Comparison of ENCODE assay signal across 17 cellular contexts in the genomic region with DNA sequence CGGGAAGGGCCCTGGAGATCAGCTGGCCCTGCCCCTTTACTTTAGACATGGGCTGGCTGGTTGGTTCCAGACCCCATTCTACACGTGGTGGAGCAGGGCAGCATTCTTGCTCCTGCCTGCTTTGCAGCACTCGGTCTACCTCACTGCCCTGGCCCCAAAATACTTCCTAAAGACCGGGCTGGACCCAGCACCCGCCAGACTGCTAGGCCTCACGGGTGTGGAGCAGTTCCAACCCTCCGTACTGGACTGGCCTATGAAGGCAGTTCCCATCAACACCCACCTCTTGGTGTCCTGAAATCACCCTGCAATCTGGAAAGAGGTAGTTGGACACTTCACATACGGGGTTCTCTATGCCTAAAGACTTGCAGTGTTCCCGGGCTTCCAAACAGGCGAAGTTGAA. TPM values are rescaled to one million over a fixed set of nuclear protein-coding genes. Genes with fewer than 3 reads are reported as not detected.
DNase-seq lines count a peak whose midpoint lies in the region; ATAC-seq, FAIRE-seq and TF ChIP-seq lines count a peak whose summit lies in the region.
"Had no signal": no experiment of that assay in that cellular context is flagged by ENCODE, and none has a peak within 500 bp of the region (broad histone marks: within the 10 kb centered on the region; RNA-seq: fewer than 3 reads in every experiment).

No MANE protein-coding gene starts in this region.

- H3K79me2 ChIP-seq in HepG2 (ENCODE audit: insufficient read depth, low read length), result peaks cover 3% of the 10 kb centered on the region

- 35 to 59% (median 50%) methylated on average over 6 to 10 of the region's 10 CpGs for WGBS in heart left ventricle, 4 donors
- 90 to 91% methylated on average over 5 to 10 of the region's 10 CpGs for WGBS in mesodermal cell (ENCODE audit: insufficient coverage in 2 of 2), 2 experiments
- 65 to 74% methylated on average over 10 of the region's 10 CpGs for WGBS in upper lobe of left lung, 2 donors
- 96% methylated on average over 7 of the region's 10 CpGs for WGBS in HepG2 (ENCODE audit: low lambda C conversion rate)

- H3K4me3 ChIP-seq in heart left ventricle (no peak overlapping the region), mesodermal cell (ENCODE audit: extremely low read depth, insufficient read depth, low read length, poor library complexity, severe bottlenecking) (no peak overlapping the region), upper lobe of left lung (no peak overlapping the region), HepG2 (replicated peaks in 1 of 3; ENCODE audit: insufficient read depth in 1 of 3, low read depth in 2 of 3, low read length in 3 of 3) (no peak overlapping the region)
- H3K4me3 ChIP-seq: GM12878 had no signal

- intact Hi-C loops in Right ventricle myocardium inferior (cut with DNase I), result loop anchor here (10.0 kb wide), 1 partner anchor 272 kb away; no protein-coding TSS in a partner anchor
- intact Hi-C loops in cardiac septum (cut with DNase I), result no loop called here
- intact Hi-C loops in heart left ventricle (cut with DNase I), result loop anchor here in 1 of 10 donors (10.0 kb wide), 1 partner anchor 62 kb away; no protein-coding TSS in a partner anchor
- intact Hi-C loops in left colon (cut with DNase I, micrococcal nuclease), result no loop called here
- intact Hi-C loops in HepG2 (cut with micrococcal nuclease; ENCODE audit: unreplicated experiment), result no loop called here

- FAIRE-seq in HepG2 (lab: Jason Lieb, UNC), result no peak
- FAIRE-seq: G401.6, GM12878, HTR-8/SVneo had no signal

- H3K36me3 ChIP-seq in heart left ventricle (peaks cover 0 to 91% (median 72%) of the 10 kb centered on the region in 9 donors), mesodermal cell (ENCODE audit: control insufficient read depth, insufficient read depth, low read length) (peaks cover 71% of the 10 kb centered on the region), upper lobe of left lung (peaks cover 10 to 84% (median 46%) of the 10 kb centered on the region in 4 donors), HepG2 (replicated peaks in 1 of 2; ENCODE audit: control insufficient read depth in 1 of 2, insufficient read depth in 2 of 2, low read length in 2 of 2) (peaks cover 25 to 75% of the 10 kb centered on the region in 2 experiments)

- H2AFZ ChIP-seq in HepG2 (ENCODE audit: low read length), result no peak overlapping the region

- H3K27ac ChIP-seq in heart left ventricle, result peak overlapping the region in 7 of 12 donors; percentile 10 to 55 (median 22)
- H3K27ac ChIP-seq in mesodermal cell (ENCODE audit: low read depth, low read length, severe bottlenecking), result peak overlapping the region; percentile 62
- H3K27ac ChIP-seq in upper lobe of left lung, result peak overlapping the region in 3 of 4 donors; percentile 12 to 61 (median 36)
- H3K27ac ChIP-seq in HepG2 (ENCODE audit: extremely low read length, insufficient read depth, low read length), result no peak overlapping the region
- H3K27ac ChIP-seq: 22Rv1 had no signal

- in situ Hi-C loops in HepG2 (cut with HindIII; ENCODE audit: extremely low pct_ligation_motif_present, low pct_unique_long_range_greater_than_20kb), result no loop called here

- ATAC-seq in Right ventricle myocardium inferior, result peak; percentile 60
- peak in 2 of 4 donors; percentile 16 to 32 for ATAC-seq in heart left ventricle
- ATAC-seq in upper lobe of left lung (ENCODE audit: low FRiP score in 2 of 2), result no peak
- no peak for ATAC-seq in GM19395 (IDR thresholded peaks at IDR 0.05; ENCODE audit: unreplicated experiment)
- no peak for ATAC-seq in left colon
- no peak for ATAC-seq in HepG2

- peaks cover 0 to 35% (median 17%) of the 10 kb centered on the region in 12 donors for H3K4me1 ChIP-seq in heart left ventricle
- no peaks in the 10 kb centered on the region for H3K4me1 ChIP-seq in mesodermal cell (ENCODE audit: control insufficient read depth, insufficient read depth, low read length, poor library complexity, severe bottlenecking)
- peaks cover 13 to 25% (median 16%) of the 10 kb centered on the region in 4 donors for H3K4me1 ChIP-seq in upper lobe of left lung
- H3K4me1 ChIP-seq in HepG2 (ENCODE audit: insufficient read depth, low read length), result peaks cover 9% of the 10 kb centered on the region
- H3K4me1 ChIP-seq: BE2C had no signal

- no peak overlapping the region for H3K4me2 ChIP-seq in HepG2 (ENCODE audit: low read depth, low read length)

- POLR2A ChIA-PET in HepG2 (lab: Yijun Ruan, JAX), result interaction anchor here (0.9 kb wide), 1 partner anchor 33 kb away, joined by 3 read pairs; no protein-coding TSS in a partner anchor

- BruUV-seq in HepG2 (replicated peaks; lab: Mats Ljungman, UMichigan), result no TSS peak

- H3K27me3 ChIP-seq in heart left ventricle (no peaks in the 10 kb centered on the region), upper lobe of left lung (no peaks in the 10 kb centered on the region), HepG2 (ENCODE audit: control insufficient read depth in 1 of 2, insufficient read depth in 2 of 2, low read length in 2 of 2) (no peaks in the 10 kb centered on the region)
- H3K27me3 ChIP-seq: BE2C had no signal

- no peak for TF ChIP-seq POLR2A in heart left ventricle (IDR thresholded peaks at IDR 0.05)
- TF ChIP-seq POLR2A in upper lobe of left lung (IDR thresholded peaks at IDR 0.05), result no peak
- no peak for TF ChIP-seq POLR2A in HepG2 (IDR thresholded peaks at IDR 0.05; ENCODE audit: insufficient read depth in 1 of 2, low read depth in 2 of 2, low read length in 2 of 2)

- H4K20me1 ChIP-seq in HepG2 (ENCODE audit: insufficient read depth, low read length), result 0 out of 2 replicates have a peak, but pooled peaks cover 2% of the 10 kb centered on the region

- no peak for TF ChIP-seq CTCF in heart left ventricle (IDR thresholded peaks at IDR 0.05)
- TF ChIP-seq CTCF in upper lobe of left lung (IDR thresholded peaks at IDR 0.05), result no peak
- no peak for TF ChIP-seq CTCF in HepG2 (CRISPR knock-in tag; IDR thresholded peaks at IDR 0.05)

- DNase-seq in Right ventricle myocardium inferior (ENCODE audit: missing footprints), result peak; percentile 58
- DNase-seq in cardiac septum (ENCODE audit: low spot score), result no peak
- no peak for DNase-seq in heart left ventricle
- no peak for DNase-seq in upper lobe of left lung
- no peak for DNase-seq in left colon
- DNase-seq in HepG2 (ENCODE audit: low spot score), result no peak
- DNase-seq: NCI-H1930, NCI-H2171, NCI-H446 had no signal

- TF ChIP-seq EP300 in upper lobe of left lung (IDR thresholded peaks at IDR 0.05) (no peak), HepG2 (IDR thresholded peaks at IDR 0.05; ENCODE audit: low read depth in 2 of 2, low read length in 2 of 2) (no peak), HepG2 (CRISPR knock-in tag; IDR thresholded peaks at IDR 0.05; ENCODE audit: borderline replicate concordance) (no peak)

- CTCF ChIA-PET in HepG2 (lab: Yijun Ruan, JAX; ENCODE audit: low intra/inter-chr PET ratio, low total read pairs), result interaction anchor here (1.3 kb wide), 1 partner anchor 269 kb away, joined by 3 read pairs; no protein-coding TSS in a partner anchor

- no peak overlapping the region for H3K9ac ChIP-seq in HepG2 (ENCODE audit: insufficient read depth, low read depth, low read length)

- no peak for TF ChIP-seq RAD21 in HepG2 (CRISPR knock-in tag; IDR thresholded peaks at IDR 0.05)

- H3K9me3 ChIP-seq in heart left ventricle (no peaks in the 10 kb centered on the region), mesodermal cell (ENCODE audit: control insufficient read depth, low read length) (no peaks in the 10 kb centered on the region), upper lobe of left lung (no peaks in the 10 kb centered on the region), HepG2 (ENCODE audit: low read length) (no peaks in the 10 kb centered on the region)
- H3K9me3 ChIP-seq: BE2C had no signal

RNA-seq across cellular contexts. Expression of a gene that starts 6.4 kb away (rescaled TPM):
- total RNA-seq in Right ventricle myocardium inferior (15.5 TPM), cardiac septum (13.4 TPM), heart left ventricle (10 to 100 TPM; 13.4 to 31.1 (median 15.7) TPM), upper lobe of left lung (10 to 100 TPM; 15.6 to 34.4 (median 18.5) TPM), left colon (10 to 100 TPM; 15.2 to 19.7 TPM), HepG2 (2016; rRNA removed; fragmentation: Illumina TruSeq; extraction: Trizol) (16.7 and 19.3 TPM in 2 replicates)
- polyA plus RNA-seq in heart left ventricle (10 to 100 TPM; 13.4 to 32.6 TPM), HepG2 (2011; rRNA removed) (9.3 and 10.4 TPM in 2 replicates)
- 9.7 TPM for polyA plus RNA-seq in mesodermal cell (2013, experiment 1 of 2)
- polyA plus RNA-seq in mesodermal cell (2013, experiment 2 of 2), result 9.8 TPM
- total RNA-seq in HepG2 (2016; cell fraction: cytosol; rRNA removed; fragmentation: Illumina TruSeq; extraction: Trizol; ENCODE audit: low read depth), result 3.6 and 4.4 TPM in 2 replicates
- 16.4 and 19.9 TPM in 2 replicates for total RNA-seq in HepG2 (2016; cell fraction: insoluble cytoplasmic fraction; rRNA removed; fragmentation: Illumina TruSeq; extraction: Trizol)
- 7.9 and 8.0 TPM in 2 replicates for total RNA-seq in HepG2 (2016; cell fraction: membrane; rRNA removed; fragmentation: Illumina TruSeq; extraction: Trizol)
- total RNA-seq in HepG2 (2016; cell fraction: nucleus; rRNA removed; fragmentation: Illumina TruSeq; extraction: Trizol), result 8.9 and 13.0 TPM in 2 replicates
- polyA plus RNA-seq in HepG2 (2011; cell fraction: cytosol; rRNA removed), result 10.7 and 14.6 TPM in 2 replicates
- polyA plus RNA-seq in HepG2 (2011; cell fraction: nucleus; rRNA removed), result 7.9 and 9.4 TPM in 2 replicates
- 7.5 and 8.7 TPM in 2 replicates for polyA plus RNA-seq in HepG2 (2012)
- 4.7 and 4.9 TPM in 2 replicates for polyA plus RNA-seq in HepG2 (2016; cell fraction: cytosol; fragmentation: Illumina TruSeq; extraction: Trizol; ENCODE audit: low read depth)
- 22.9 and 23.3 TPM in 2 replicates for polyA plus RNA-seq in HepG2 (2016; cell fraction: insoluble cytoplasmic fraction; fragmentation: Illumina TruSeq; extraction: Trizol; ENCODE audit: low read depth)
- 7.9 and 8.8 TPM in 2 replicates for polyA plus RNA-seq in HepG2 (2016; cell fraction: membrane; fragmentation: Illumina TruSeq; extraction: Trizol; ENCODE audit: low read depth)
- 12.4 and 12.5 TPM in 2 replicates for polyA plus RNA-seq in HepG2 (2016; cell fraction: nucleus; fragmentation: Illumina TruSeq; extraction: Trizol; ENCODE audit: insufficient read depth, low read depth)
- polyA minus RNA-seq in HepG2 (2011; rRNA and poly(A)+ RNA removed; ENCODE audit: low replicate concordance), result 19.9 and 20.2 TPM in 2 replicates
- 5.2 and 6.1 TPM in 2 replicates for polyA minus RNA-seq in HepG2 (2011; cell fraction: cytosol; rRNA and poly(A)+ RNA removed)
- polyA minus RNA-seq in HepG2 (2011; cell fraction: nucleus; rRNA and poly(A)+ RNA removed), result 8.6 and 9.2 TPM in 2 replicates

RNA-seq across cellular contexts. Expression of a gene that starts 14.6 kb away (rescaled TPM):
- total RNA-seq in Right ventricle myocardium inferior (136 TPM), cardiac septum (124 TPM), heart left ventricle (100 to 1,000 TPM in 7 of 9 donors, 10 to 100 TPM in 2; 69.0 to 335 (median 112) TPM), upper lobe of left lung (100 to 1,000 TPM; 127 to 426 (median 315) TPM), left colon (100 to 1,000 TPM; 250 to 259 TPM), HepG2 (2016; rRNA removed; fragmentation: Illumina TruSeq; extraction: Trizol) (0.32 and 0.46 TPM in 2 replicates)
- polyA plus RNA-seq in heart left ventricle (100 to 1,000 TPM; 218 TPM), HepG2 (2011; rRNA removed) (1.4 and 2.2 TPM in 2 replicates)
- polyA plus RNA-seq in mesodermal cell (2013, experiment 1 of 2), result 80.8 TPM
- 63.9 TPM for polyA plus RNA-seq in mesodermal cell (2013, experiment 2 of 2)
- 0.44 TPM in 1 of 2 replicates, not detected in the other for total RNA-seq in HepG2 (2016; cell fraction: cytosol; rRNA removed; fragmentation: Illumina TruSeq; extraction: Trizol; ENCODE audit: low read depth)
- 0.54 and 0.67 TPM in 2 replicates for total RNA-seq in HepG2 (2016; cell fraction: insoluble cytoplasmic fraction; rRNA removed; fragmentation: Illumina TruSeq; extraction: Trizol)
- 0.37 and 0.52 TPM in 2 replicates for total RNA-seq in HepG2 (2016; cell fraction: membrane; rRNA removed; fragmentation: Illumina TruSeq; extraction: Trizol)
- not detected in 2 replicates for total RNA-seq in HepG2 (2016; cell fraction: nucleus; rRNA removed; fragmentation: Illumina TruSeq; extraction: Trizol)
- 1.2 and 2.8 TPM in 2 replicates for polyA plus RNA-seq in HepG2 (2011; cell fraction: cytosol; rRNA removed)
- 1.6 and 2.3 TPM in 2 replicates for polyA plus RNA-seq in HepG2 (2011; cell fraction: nucleus; rRNA removed)
- 0.40 and 1.0 TPM in 2 replicates for polyA plus RNA-seq in HepG2 (2012)
- 0.12 and 0.24 TPM in 2 replicates for polyA plus RNA-seq in HepG2 (2016; cell fraction: cytosol; fragmentation: Illumina TruSeq; extraction: Trizol; ENCODE audit: low read depth)
- 0.40 TPM in 1 of 2 replicates, not detected in the other for polyA plus RNA-seq in HepG2 (2016; cell fraction: insoluble cytoplasmic fraction; fragmentation: Illumina TruSeq; extraction: Trizol; ENCODE audit: low read depth)
- 0.30 TPM in 1 of 2 replicates, not detected in the other for polyA plus RNA-seq in HepG2 (2016; cell fraction: membrane; fragmentation: Illumina TruSeq; extraction: Trizol; ENCODE audit: low read depth)
- polyA plus RNA-seq in HepG2 (2016; cell fraction: nucleus; fragmentation: Illumina TruSeq; extraction: Trizol; ENCODE audit: insufficient read depth, low read depth), result 0.59 TPM in 1 of 2 replicates, not detected in the other
- polyA minus RNA-seq in HepG2 (2011; rRNA and poly(A)+ RNA removed; ENCODE audit: low replicate concordance), result 1.5 and 40.6 TPM in 2 replicates
- polyA minus RNA-seq in HepG2 (2011; cell fraction: cytosol; rRNA and poly(A)+ RNA removed), result 1.5 and 3.2 TPM in 2 replicates
- not detected in 2 replicates for polyA minus RNA-seq in HepG2 (2011; cell fraction: nucleus; rRNA and poly(A)+ RNA removed)

RNA-seq across cellular contexts. Expression of a gene that starts 26.3 kb away (rescaled TPM):
- total RNA-seq in Right ventricle myocardium inferior (0.43 TPM), cardiac septum (not detected), heart left ventricle (under 1 TPM in 2 of 9 donors, not detected in 7; 0.23 to 0.88 TPM), upper lobe of left lung (1 to 10 TPM in 4 of 6 donors, not detected in 2; 2.3 to 6.2 (median 2.7) TPM), left colon (10 to 100 TPM; 22.6 to 23.0 TPM), HepG2 (2016; rRNA removed; fragmentation: Illumina TruSeq; extraction: Trizol) (0.66 and 0.80 TPM in 2 replicates)
- polyA plus RNA-seq in heart left ventricle (under 1 TPM; 0.28 to 0.65 TPM), HepG2 (2011; rRNA removed) (0.27 and 0.54 TPM in 2 replicates)
- polyA plus RNA-seq in mesodermal cell (2013, experiment 1 of 2), result 9.3 TPM
- polyA plus RNA-seq in mesodermal cell (2013, experiment 2 of 2), result 12.4 TPM
- 0.30 and 0.71 TPM in 2 replicates for total RNA-seq in HepG2 (2016; cell fraction: cytosol; rRNA removed; fragmentation: Illumina TruSeq; extraction: Trizol; ENCODE audit: low read depth)
- 0.88 and 1.2 TPM in 2 replicates for total RNA-seq in HepG2 (2016; cell fraction: insoluble cytoplasmic fraction; rRNA removed; fragmentation: Illumina TruSeq; extraction: Trizol)
- 0.31 and 0.72 TPM in 2 replicates for total RNA-seq in HepG2 (2016; cell fraction: membrane; rRNA removed; fragmentation: Illumina TruSeq; extraction: Trizol)
- total RNA-seq in HepG2 (2016; cell fraction: nucleus; rRNA removed; fragmentation: Illumina TruSeq; extraction: Trizol), result 0.71 TPM in 1 of 2 replicates, not detected in the other
- polyA plus RNA-seq in HepG2 (2011; cell fraction: cytosol; rRNA removed), result 0.69 and 0.76 TPM in 2 replicates
- 0.90 and 1.2 TPM in 2 replicates for polyA plus RNA-seq in HepG2 (2011; cell fraction: nucleus; rRNA removed)
- 0.17 and 0.71 TPM in 2 replicates for polyA plus RNA-seq in HepG2 (2012)
- polyA plus RNA-seq in HepG2 (2016; cell fraction: cytosol; fragmentation: Illumina TruSeq; extraction: Trizol; ENCODE audit: low read depth), result 0.15 and 0.28 TPM in 2 replicates
- 0.54 and 0.69 TPM in 2 replicates for polyA plus RNA-seq in HepG2 (2016; cell fraction: insoluble cytoplasmic fraction; fragmentation: Illumina TruSeq; extraction: Trizol; ENCODE audit: low read depth)
- 0.19 TPM in 1 of 2 replicates, not detected in the other for polyA plus RNA-seq in HepG2 (2016; cell fraction: membrane; fragmentation: Illumina TruSeq; extraction: Trizol; ENCODE audit: low read depth)
- polyA plus RNA-seq in HepG2 (2016; cell fraction: nucleus; fragmentation: Illumina TruSeq; extraction: Trizol; ENCODE audit: insufficient read depth, low read depth), result 0.53 and 1.3 TPM in 2 replicates
- 0.58 and 0.82 TPM in 2 replicates for polyA minus RNA-seq in HepG2 (2011; rRNA and poly(A)+ RNA removed; ENCODE audit: low replicate concordance)
- polyA minus RNA-seq in HepG2 (2011; cell fraction: cytosol; rRNA and poly(A)+ RNA removed), result not detected in 2 replicates
- 0.62 TPM in 1 of 2 replicates, not detected in the other for polyA minus RNA-seq in HepG2 (2011; cell fraction: nucleus; rRNA and poly(A)+ RNA removed)
- total RNA-seq: LHCN-M2 had no signal

RNA-seq across cellular contexts. Expression of a gene that starts 47.6 kb away (rescaled TPM):
- total RNA-seq in Right ventricle myocardium inferior (7.3 TPM), cardiac septum (9.5 TPM), heart left ventricle (10 to 100 TPM in 4 of 9 donors, 1 to 10 TPM in 5; 4.4 to 13.2 (median 8.4) TPM), upper lobe of left lung (1 to 10 TPM; 1.0 to 5.7 (median 4.8) TPM), left colon (1 to 10 TPM; 2.1 to 3.2 TPM), HepG2 (2016; rRNA removed; fragmentation: Illumina TruSeq; extraction: Trizol) (1.6 and 2.0 TPM in 2 replicates)
- polyA plus RNA-seq in heart left ventricle (1 to 10 TPM; 4.7 to 5.2 TPM), HepG2 (2011; rRNA removed) (5.3 and 6.6 TPM in 2 replicates)
- 21.6 TPM for polyA plus RNA-seq in mesodermal cell (2013, experiment 1 of 2)
- polyA plus RNA-seq in mesodermal cell (2013, experiment 2 of 2), result 20.7 TPM
- total RNA-seq in HepG2 (2016; cell fraction: cytosol; rRNA removed; fragmentation: Illumina TruSeq; extraction: Trizol; ENCODE audit: low read depth), result 0.79 and 1.5 TPM in 2 replicates
- total RNA-seq in HepG2 (2016; cell fraction: insoluble cytoplasmic fraction; rRNA removed; fragmentation: Illumina TruSeq; extraction: Trizol), result 1.5 and 1.6 TPM in 2 replicates
- total RNA-seq in HepG2 (2016; cell fraction: membrane; rRNA removed; fragmentation: Illumina TruSeq; extraction: Trizol), result 1.4 and 1.7 TPM in 2 replicates
- total RNA-seq in HepG2 (2016; cell fraction: nucleus; rRNA removed; fragmentation: Illumina TruSeq; extraction: Trizol), result 0.78 and 0.81 TPM in 2 replicates
- 5.4 and 5.9 TPM in 2 replicates for polyA plus RNA-seq in HepG2 (2011; cell fraction: cytosol; rRNA removed)
- 2.1 and 3.6 TPM in 2 replicates for polyA plus RNA-seq in HepG2 (2011; cell fraction: nucleus; rRNA removed)
- 2.3 and 3.4 TPM in 2 replicates for polyA plus RNA-seq in HepG2 (2012)
- polyA plus RNA-seq in HepG2 (2016; cell fraction: cytosol; fragmentation: Illumina TruSeq; extraction: Trizol; ENCODE audit: low read depth), result 0.96 and 1.6 TPM in 2 replicates
- 1.8 TPM in 2 replicates for polyA plus RNA-seq in HepG2 (2016; cell fraction: insoluble cytoplasmic fraction; fragmentation: Illumina TruSeq; extraction: Trizol; ENCODE audit: low read depth)
- 1.4 and 2.3 TPM in 2 replicates for polyA plus RNA-seq in HepG2 (2016; cell fraction: membrane; fragmentation: Illumina TruSeq; extraction: Trizol; ENCODE audit: low read depth)
- 1.5 and 1.7 TPM in 2 replicates for polyA plus RNA-seq in HepG2 (2016; cell fraction: nucleus; fragmentation: Illumina TruSeq; extraction: Trizol; ENCODE audit: insufficient read depth, low read depth)
- polyA minus RNA-seq in HepG2 (2011; rRNA and poly(A)+ RNA removed; ENCODE audit: low replicate concordance), result 0.98 and 3.3 TPM in 2 replicates
- polyA minus RNA-seq in HepG2 (2011; cell fraction: cytosol; rRNA and poly(A)+ RNA removed), result 1.8 and 2.1 TPM in 2 replicates
- 1.1 and 1.2 TPM in 2 replicates for polyA minus RNA-seq in HepG2 (2011; cell fraction: nucleus; rRNA and poly(A)+ RNA removed)

RNA-seq across cellular contexts. Expression of a gene that starts 50.1 kb away (rescaled TPM):
- total RNA-seq in Right ventricle myocardium inferior (13.2 TPM), cardiac septum (11.3 TPM), heart left ventricle (10 to 100 TPM in 7 of 9 donors, 1 to 10 TPM in 2; 8.6 to 21.5 (median 11.9) TPM), upper lobe of left lung (10 to 100 TPM; 19.6 to 49.2 (median 25.0) TPM), left colon (10 to 100 TPM; 79.5 to 91.6 TPM), HepG2 (2016; rRNA removed; fragmentation: Illumina TruSeq; extraction: Trizol) (34.1 and 38.1 TPM in 2 replicates)
- polyA plus RNA-seq in heart left ventricle (10 to 100 TPM in 1 of 2 donors, 1 to 10 TPM in 1; 8.0 to 29.0 TPM), HepG2 (2011; rRNA removed) (11.9 and 16.9 TPM in 2 replicates)
- 24.9 TPM for polyA plus RNA-seq in mesodermal cell (2013, experiment 1 of 2)
- polyA plus RNA-seq in mesodermal cell (2013, experiment 2 of 2), result 21.0 TPM
- 6.3 and 6.6 TPM in 2 replicates for total RNA-seq in HepG2 (2016; cell fraction: cytosol; rRNA removed; fragmentation: Illumina TruSeq; extraction: Trizol; ENCODE audit: low read depth)
- 28.8 and 39.8 TPM in 2 replicates for total RNA-seq in HepG2 (2016; cell fraction: insoluble cytoplasmic fraction; rRNA removed; fragmentation: Illumina TruSeq; extraction: Trizol)
- 16.2 and 19.8 TPM in 2 replicates for total RNA-seq in HepG2 (2016; cell fraction: membrane; rRNA removed; fragmentation: Illumina TruSeq; extraction: Trizol)
- total RNA-seq in HepG2 (2016; cell fraction: nucleus; rRNA removed; fragmentation: Illumina TruSeq; extraction: Trizol), result 17.4 and 21.4 TPM in 2 replicates
- 9.1 and 12.7 TPM in 2 replicates for polyA plus RNA-seq in HepG2 (2011; cell fraction: cytosol; rRNA removed)
- 19.9 and 21.7 TPM in 2 replicates for polyA plus RNA-seq in HepG2 (2011; cell fraction: nucleus; rRNA removed)
- polyA plus RNA-seq in HepG2 (2012), result 16.6 and 24.0 TPM in 2 replicates
- polyA plus RNA-seq in HepG2 (2016; cell fraction: cytosol; fragmentation: Illumina TruSeq; extraction: Trizol; ENCODE audit: low read depth), result 3.3 and 3.4 TPM in 2 replicates
- 31.2 and 38.2 TPM in 2 replicates for polyA plus RNA-seq in HepG2 (2016; cell fraction: insoluble cytoplasmic fraction; fragmentation: Illumina TruSeq; extraction: Trizol; ENCODE audit: low read depth)
- 9.6 and 9.7 TPM in 2 replicates for polyA plus RNA-seq in HepG2 (2016; cell fraction: membrane; fragmentation: Illumina TruSeq; extraction: Trizol; ENCODE audit: low read depth)
- 32.8 and 35.2 TPM in 2 replicates for polyA plus RNA-seq in HepG2 (2016; cell fraction: nucleus; fragmentation: Illumina TruSeq; extraction: Trizol; ENCODE audit: insufficient read depth, low read depth)
- 43.9 and 71.0 TPM in 2 replicates for polyA minus RNA-seq in HepG2 (2011; rRNA and poly(A)+ RNA removed; ENCODE audit: low replicate concordance)
- 11.3 and 11.7 TPM in 2 replicates for polyA minus RNA-seq in HepG2 (2011; cell fraction: cytosol; rRNA and poly(A)+ RNA removed)
- 6.5 and 7.7 TPM in 2 replicates for polyA minus RNA-seq in HepG2 (2011; cell fraction: nucleus; rRNA and poly(A)+ RNA removed)

Comparison
In these comparisons a context has a peak if more than half of its experiments do, and no peak if none do; other contexts are left out.
1. RNA of a gene that starts 14.6 kb away (total RNA-seq): 127 to 426 TPM in upper lobe of left lung, 250 to 259 TPM in left colon, 136 TPM in Right ventricle myocardium inferior (single experiment), 124 TPM in cardiac septum (single experiment) and 69.0 to 335 TPM in heart left ventricle; 0.32 to 0.67 TPM in HepG2; every median in the first group is over 10 times any median in the second.